Comparison of ENCODE assay signal across 11 cellular contexts in genomic region chr1:94539496-94539895, GRCh38. TPM values are rescaled to one million over a fixed set of nuclear protein-coding genes. Genes with fewer than 3 reads are reported as not detected.
DNase-seq lines count a peak whose midpoint lies in the region; ATAC-seq and TF ChIP-seq lines count a peak whose summit lies in the region.
"Had no signal": no experiment of that assay in that cellular context is flagged by ENCODE, and none has a peak within 500 bp of the region (broad histone marks: within the 10 kb centered on the region; RNA-seq: fewer than 3 reads in every experiment).

No MANE protein-coding gene starts in this region.

- no peaks in the 10 kb centered on the region for H3K79me2 ChIP-seq in SK-N-SH (ENCODE audit: insufficient read depth)

- H3K27me3 Mint-ChIP-seq in endothelial cell (ENCODE audit: unreplicated experiment): peaks cover 8% of the 10 kb centered on the region

- peaks cover 13% of the 10 kb centered on the region for H3K4me1 Mint-ChIP-seq in endothelial cell (ENCODE audit: unreplicated experiment)

- WGBS in SK-N-SH (ENCODE audit: low lambda C conversion rate): 100% methylated on average over 1 of the region's 3 CpGs
- 67 to 85% methylated on average over 3 of the region's 3 CpGs for WGBS in lung, 2 donors
- 63 to 76% methylated on average over 3 of the region's 3 CpGs for WGBS in upper lobe of left lung, 2 donors

- H3K9me3 Mint-ChIP-seq in endothelial cell (ENCODE audit: unreplicated experiment): no peaks in the 10 kb centered on the region
- H3K9me3 Mint-ChIP-seq: stimulated activated naive CD8-positive, alpha-beta T cell treated with anti-CD3 and anti-CD28 coated beads, Interleukin-15, Interleukin-2, amounts not matched to agents 100 ng/mL and 50 ng/mL, for 24 hours had no signal

- H3K4me1 ChIP-seq in SK-N-SH (ENCODE audit: control insufficient read depth in 1 of 2, insufficient read depth in 2 of 2, low read depth in 1 of 2, low read length in 1 of 2): peaks cover 9 to 14% of the 10 kb centered on the region in 2 experiments; a peak in 3 of 4 replicates
- peaks cover 0 to 4% of the 10 kb centered on the region in 2 donors for H3K4me1 ChIP-seq in breast epithelium
- H3K4me1 ChIP-seq in lung (ENCODE audit: control insufficient read depth in 2 of 2, insufficient read depth in 2 of 2, low read length in 2 of 2): peaks cover 2 to 15% of the 10 kb centered on the region in 2 donors
- H3K4me1 ChIP-seq in upper lobe of left lung: peaks cover 6 to 27% (median 19%) of the 10 kb centered on the region in 4 donors

- TF ChIP-seq RAD21 in SK-N-SH (IDR thresholded peaks at IDR 0.05; ENCODE audit: low read length): no peak

- H3K27me3 ChIP-seq in SK-N-SH (ENCODE audit: insufficient read depth) (no peaks in the 10 kb centered on the region), breast epithelium (no peaks in the 10 kb centered on the region), lung (ENCODE audit: control insufficient read depth, insufficient read depth) (no peaks in the 10 kb centered on the region), upper lobe of left lung (no peaks in the 10 kb centered on the region)

- POLR2A ChIA-PET in SK-N-SH (lab: Yijun Ruan, JAX): no interaction called here

- no peaks in the 10 kb centered on the region for H3K9me3 ChIP-seq in SK-N-SH
- no peaks in the 10 kb centered on the region for H3K9me3 ChIP-seq in breast epithelium
- H3K9me3 ChIP-seq in lung (ENCODE audit: control insufficient read depth in 2 of 2, insufficient read depth in 1 of 2, low read length in 1 of 2): peaks cover 0 to 2% of the 10 kb centered on the region in 2 donors
- H3K9me3 ChIP-seq in upper lobe of left lung: no peaks in the 10 kb centered on the region

- H3K9me2 ChIP-seq in SK-N-SH: no peaks in the 10 kb centered on the region

- H4K20me1 ChIP-seq in SK-N-SH (ENCODE audit: insufficient read depth): no peaks in the 10 kb centered on the region

- intact Hi-C loops in breast epithelium (cut with DNase I; ENCODE audit: low total_unique reads): no loop called here

- TF ChIP-seq EP300 in SK-N-SH (IDR thresholded peaks at IDR 0.05; ENCODE audit: borderline replicate concordance in 1 of 2, low read depth in 1 of 2, low read length in 1 of 2) (no peak), upper lobe of left lung (IDR thresholded peaks at IDR 0.05) (no peak)

- TF ChIP-seq POLR2A in breast epithelium (IDR thresholded peaks at IDR 0.05) (no peak), upper lobe of left lung (IDR thresholded peaks at IDR 0.05) (no peak)

- ATAC-seq in SK-N-SH treated with all-trans-retinoic acid at 6 μM for 48 hours (no peak), lung (ENCODE audit: insufficient read depth, low FRiP score) (no peak), upper lobe of left lung (ENCODE audit: low FRiP score in 2 of 2) (no peak)
- ATAC-seq: sciatic nerve had no signal

- in situ Hi-C loops in KBM-7 (cut with MboI; ENCODE audit: low pct_unique_long_range_greater_than_20kb, low sequenced_read_pairs): no loop called here

- no peak overlapping the region for H3K4me3 Mint-ChIP-seq in endothelial cell (ENCODE audit: unreplicated experiment)
- H3K4me3 Mint-ChIP-seq: stimulated activated naive CD8-positive, alpha-beta T cell treated with anti-CD3 and anti-CD28 coated beads, Interleukin-15, Interleukin-2, amounts not matched to agents 100 ng/mL and 50 ng/mL, for 24 hours had no signal

- H3K27ac ChIP-seq in SK-N-SH (ENCODE audit: low read depth in 2 of 2, low read length in 1 of 2) (no peak overlapping the region), breast epithelium (peak overlapping the region; percentile 1 to 44), lung (ENCODE audit: low read depth in 1 of 2, low read length in 1 of 2) (peak overlapping the region; percentile 37 to 85), upper lobe of left lung (peak overlapping the region; percentile 4 to 96 (median 54))

- H3K27ac Mint-ChIP-seq in endothelial cell (ENCODE audit: unreplicated experiment): no peak overlapping the region
- H3K27ac Mint-ChIP-seq: stimulated activated naive CD8-positive, alpha-beta T cell treated with anti-CD3 and anti-CD28 coated beads, Interleukin-15, Interleukin-2, amounts not matched to agents 100 ng/mL and 50 ng/mL, for 24 hours had no signal

- H3K4me3 ChIP-seq in SK-N-SH (ENCODE audit: low read depth in 2 of 2, low read length in 1 of 2) (no peak overlapping the region), breast epithelium (peak overlapping the region; percentile 81 to 92 (median 91)), lung (no peak overlapping the region), upper lobe of left lung (peak overlapping the region in 3 of 4 donors; percentile 77 to 86 (median 84))

- DNase-seq in SK-N-SH: no peak
- no peak for DNase-seq in breast epithelium (ENCODE audit: low spot score in 2 of 2)
- DNase-seq in lung (ENCODE audit: low spot score): no peak
- peak in 1 of 2 donors; percentile 45 for DNase-seq in upper lobe of left lung
- no peak for DNase-seq in KBM-7
- DNase-seq in endothelial cell (ENCODE audit: low spot score): no peak
- DNase-seq in kidney glomerular epithelial cell (lab: John Stamatoyannopoulos, UW): no peak
- DNase-seq: activated CD4-positive, alpha-beta T cell treated with anti-CD3 and anti-CD28 coated beads for 1 hour had no signal

- H3F3A ChIP-seq in SK-N-SH (replicated peaks; ENCODE audit: insufficient read depth): peaks cover 10% of the 10 kb centered on the region

- TF ChIP-seq CTCF in SK-N-SH (IDR thresholded peaks at IDR 0.05) (no peak), breast epithelium (IDR thresholded peaks at IDR 0.05) (no peak), lung (IDR thresholded peaks at IDR 0.05; ENCODE audit: control extremely low read depth, extremely low read depth) (no peak), upper lobe of left lung (IDR thresholded peaks at IDR 0.05) (no peak), endothelial cell (IDR thresholded peaks at IDR 0.05; ENCODE audit: unreplicated experiment) (no peak)

- peaks cover 0 to 6% of the 10 kb centered on the region in 2 experiments for H3K36me3 ChIP-seq in SK-N-SH (replicated peaks in 1 of 2; ENCODE audit: control insufficient read depth in 1 of 2, insufficient read depth in 2 of 2, low read length in 1 of 2)
- H3K36me3 ChIP-seq in breast epithelium: no peaks in the 10 kb centered on the region
- peaks cover 0 to under 1% of the 10 kb centered on the region in 2 donors for H3K36me3 ChIP-seq in lung (ENCODE audit: control insufficient read depth in 2 of 2, insufficient read depth in 2 of 2, low read length in 2 of 2)
- H3K36me3 ChIP-seq in upper lobe of left lung: peaks cover 0 to 14% (median 3%) of the 10 kb centered on the region in 4 donors

- no peak overlapping the region for H3K9ac ChIP-seq in SK-N-SH

- peaks cover 8% of the 10 kb centered on the region for H3K36me3 Mint-ChIP-seq in endothelial cell (ENCODE audit: low read depth, unreplicated experiment)

- H3K4me2 ChIP-seq in SK-N-SH: no peak overlapping the region

- no peak overlapping the region for H2AFZ ChIP-seq in SK-N-SH (ENCODE audit: low read depth)

- CTCF ChIA-PET in SK-N-SH (lab: Yijun Ruan, JAX): interaction anchor here (0.8 to 3.0 kb wide), 4 partner anchors 10 to 267 kb away, joined by 3 to 25 read pairs (median 4); no protein-coding TSS in a partner anchor

TF ChIP-seq in SK-N-SH, 30 proteins besides CTCF, POLR2A, EP300 and RAD21 (continues in another document):
- TF ChIP-seq TCF12 (IDR thresholded peaks at IDR 0.05): peak; percentile 36; the same call in 1 of the 2 replicates
- TF ChIP-seq PBX3 (IDR thresholded peaks at IDR 0.05): peak; percentile 61
- TF ChIP-seq USF2 (IDR thresholded peaks at IDR 0.05; ENCODE audit: borderline replicate concordance, low read depth, low read length): no peak

TF ChIP-seq in SK-N-SH treated with all-trans-retinoic acid at 6 μM for 48 hours, 23 proteins besides CTCF, POLR2A, EP300 and RAD21:
- TF ChIP-seq SNAI2 (CRISPR knock-in tag; IDR thresholded peaks at IDR 0.05) (no peak), ZC3H10 (CRISPR knock-in tag; IDR thresholded peaks at IDR 0.05) (no peak)

RNA-seq across cellular contexts. Expression of gene F3, which starts 2.1 kb away (rescaled TPM):
- polyA plus RNA-seq in SK-N-SH (2012; rRNA removed) (1.8 and 2.5 TPM in 2 replicates), lung (100 to 1,000 TPM; 141 to 307 TPM)
- polyA plus RNA-seq in SK-N-SH (2012; cell fraction: cytosol; rRNA removed): 2.3 and 2.4 TPM in 2 replicates
- 2.8 and 3.6 TPM in 2 replicates for polyA plus RNA-seq in SK-N-SH (2012; cell fraction: nucleus; rRNA removed)
- total RNA-seq in breast epithelium (100 to 1,000 TPM in 2 of 3 donors, 10 to 100 TPM in 1; 61.9 to 115 (median 108) TPM), lung (100 to 1,000 TPM; 107 to 238 TPM), upper lobe of left lung (100 to 1,000 TPM in 2 of 6 donors, 10 to 100 TPM in 4; 52.4 to 210 (median 80.9) TPM), endothelial cell (ENCODE audit: unreplicated experiment) (1.4 TPM)

Comparison
In these comparisons a context has a peak if more than half of its experiments do, and no peak if none do; other contexts are left out.
1. H3K27ac ChIP-seq: peak in breast epithelium (2 of 2), lung (2 of 2) and upper lobe of left lung (4 of 4); none in SK-N-SH (0 of 2).
2. H3K4me3 ChIP-seq: peak in breast epithelium (3 of 3) and upper lobe of left lung (3 of 4); none in SK-N-SH (0 of 2) and lung (single experiment).
3. RNA of gene F3, which starts 2.1 kb away (total RNA-seq): 107 to 238 TPM in lung, 61.9 to 115 TPM in breast epithelium and 52.4 to 210 TPM in upper lobe of left lung; 1.4 TPM in endothelial cell (single experiment); every median in the first group is over 10 times any median in the second.